ENCODE assay signal across 11 cellular contexts in genomic region chr6:133551847-133552331, GRCh38.
DNase-seq lines count a peak whose midpoint lies in the region; ATAC-seq and TF ChIP-seq lines count a peak whose summit lies in the region.
"Had no signal": no experiment of that assay in that cellular context is flagged by ENCODE, and none has a peak within 500 bp of the region (broad histone marks: within the 10 kb centered on the region; RNA-seq: fewer than 3 reads in every experiment).

No MANE protein-coding gene starts in this region.

- H3K36me3 ChIP-seq in MG63, result no peaks in the 10 kb centered on the region
- no peaks in the 10 kb centered on the region for H3K36me3 ChIP-seq in fibroblast of lung (ENCODE audit: control insufficient read depth, insufficient read depth, low read length)
- no peaks in the 10 kb centered on the region for H3K36me3 ChIP-seq in testis (ENCODE audit: low read depth, missing control alignments)

- TF ChIP-seq POLR2A in testis (IDR thresholded peaks at IDR 0.05), result no peak

- H3K9me3 ChIP-seq in MG63 (no peaks in the 10 kb centered on the region), fibroblast of lung (ENCODE audit: control insufficient read depth, insufficient read depth, low read depth, low read length) (no peaks in the 10 kb centered on the region), testis (no peaks in the 10 kb centered on the region)

- DNase-seq in AG08396 (ENCODE audit: low spot score) (peak; percentile 76), MG63 (peak; percentile 95), fibroblast of lung (ENCODE audit: low read depth in 2 of 2) (peak; percentile 99 to 100), occipital lobe (lab: John Stamatoyannopoulos, UW) (peak; percentile 9), OCI-M1 (lab: John Stamatoyannopoulos, UW) (no peak), testis (no peak)
- DNase-seq: DMS153; stimulated activated naive CD4-positive, alpha-beta T cell treated with Interleukin-2 at 50 U/mL for 16 hours had no signal

- peak overlapping the region; percentile 36 for H3K4me2 ChIP-seq in fibroblast of lung (ENCODE audit: extremely low read depth, insufficient read depth, low read length)

- ATAC-seq in HG02623 (IDR thresholded peaks at IDR 0.05; ENCODE audit: unreplicated experiment) (no peak), HG02852 (IDR thresholded peaks at IDR 0.05; ENCODE audit: unreplicated experiment) (no peak)
- ATAC-seq: activated naive CD4-positive, alpha-beta T cell treated with anti-CD3 and anti-CD28 coated beads, Interleukin-2, amount 50 U/mL, for 72 hours had no signal

- H3K9ac ChIP-seq in fibroblast of lung (ENCODE audit: insufficient read depth, low read length), result no peak overlapping the region

- no peak overlapping the region for H2AFZ ChIP-seq in fibroblast of lung (ENCODE audit: low read length)

- intact Hi-C loops in testis (cut with DNase I; ENCODE audit: low total_unique reads), result no loop called here

- WGBS in testis, 2 donors, result 62 to 66% methylated on average over 6 of the region's 6 CpGs

- no peaks in the 10 kb centered on the region for H4K20me1 ChIP-seq in fibroblast of lung (ENCODE audit: control insufficient read depth, extremely low read depth, insufficient read depth, low read length)

- TF ChIP-seq CTCF in fibroblast of lung (conservative IDR thresholded peaks at IDR 0.05 in 1 of 2, IDR thresholded peaks at IDR 0.05 in 1 of 2; ENCODE audit: low read depth in 1 of 2, low read length in 2 of 2) (no peak), testis (IDR thresholded peaks at IDR 0.05) (no peak)

- H3K27me3 ChIP-seq in MG63, result no peaks in the 10 kb centered on the region
- no peaks in the 10 kb centered on the region for H3K27me3 ChIP-seq in fibroblast of lung (ENCODE audit: control insufficient read depth, insufficient read depth, low read length)
- H3K27me3 ChIP-seq in testis, result no peaks in the 10 kb centered on the region

- peak overlapping the region; percentile 45 for H3K27ac ChIP-seq in fibroblast of lung (ENCODE audit: insufficient read depth, low read length)
- H3K27ac ChIP-seq in testis, result no peak overlapping the region

- peaks cover 3% of the 10 kb centered on the region for H3K4me1 ChIP-seq in fibroblast of lung (ENCODE audit: control insufficient read depth, extremely low read depth, insufficient read depth, low read length)
- H3K4me1 ChIP-seq in testis, result no peaks in the 10 kb centered on the region

- no peaks in the 10 kb centered on the region for H3K79me2 ChIP-seq in fibroblast of lung (ENCODE audit: control insufficient read depth, insufficient read depth, low read length)

- H3K4me3 ChIP-seq in MG63 (no peak overlapping the region), fibroblast of lung (replicated peaks in 1 of 4; ENCODE audit: control extremely low read depth in 1 of 4, insufficient read depth in 1 of 4, low read depth in 3 of 4, low read length in 4 of 4) (no peak overlapping the region), testis (no peak overlapping the region)

Comparison
In these comparisons a context has a peak if more than half of its experiments do, and no peak if none do; other contexts are left out.
1. DNase-seq: peak in AG08396 (single experiment), MG63 (single experiment), fibroblast of lung (2 of 2) and occipital lobe (single experiment); none in OCI-M1 (single experiment) and testis (single experiment).